ENCODE assay signal across 11 cellular contexts in genomic region chr20:10647471-10647870, GRCh38. TPM values are rescaled to one million over a fixed set of nuclear protein-coding genes. Genes with fewer than 3 reads are reported as not detected.
DNase-seq lines count a peak whose midpoint lies in the region; ATAC-seq and TF ChIP-seq lines count a peak whose summit lies in the region.
"Had no signal": no experiment of that assay in that cellular context is flagged by ENCODE, and none has a peak within 500 bp of the region (broad histone marks: within the 10 kb centered on the region; RNA-seq: fewer than 3 reads in every experiment).

No MANE protein-coding gene starts in this region.

- peaks cover 24% of the 10 kb centered on the region for H3K27me3 Mint-ChIP-seq in activated T-cell treated with anti-CD3 and anti-CD28 coated beads, Interleukin-2, amount 50 U/mL, for 72 hours (ENCODE audit: low read depth)
- peaks cover 45% of the 10 kb centered on the region for H3K27me3 Mint-ChIP-seq in activated T-cell treated with anti-CD3 and anti-CD28 coated beads, Interleukin-2, amount 50 U/mL, for 24 hours
- peaks cover 7% of the 10 kb centered on the region for H3K27me3 Mint-ChIP-seq in endothelial cell (ENCODE audit: unreplicated experiment)

- no peak overlapping the region for H3K27ac Mint-ChIP-seq in activated T-cell treated with anti-CD3 and anti-CD28 coated beads, Interleukin-2, amount 50 U/mL, for 72 hours
- no peak overlapping the region for H3K27ac Mint-ChIP-seq in activated T-cell treated with anti-CD3 and anti-CD28 coated beads, Interleukin-2, amount 50 U/mL, for 24 hours
- H3K27ac Mint-ChIP-seq in endothelial cell (ENCODE audit: unreplicated experiment) = no peak overlapping the region

- peak; percentile 8 to 9 for DNase-seq in activated T-cell treated with anti-CD3 and anti-CD28 coated beads, Interleukin-2, amount 50 U/mL, for 72 hours
- no peak for DNase-seq in activated T-cell treated with anti-CD3 and anti-CD28 coated beads, Interleukin-2, amount 50 U/mL, for 24 hours
- DNase-seq in NCI-H526 treated with DMSO at 0.1 percent for 48 hours (lab: John Stamatoyannopoulos, UW) (peak; percentile 11), endothelial cell (ENCODE audit: low spot score) (no peak), DMS153 (lab: John Stamatoyannopoulos, UW) (no peak), COLO829 (ENCODE audit: low spot score) (no peak)
- DNase-seq in stimulated activated CD4-positive, alpha-beta T cell treated with anti-CD3 and anti-CD28 coated beads, Interleukin-4, amount 100 ng/mL, for 1 hour = no peak
- DNase-seq: COR-L47, hippocampal formation, NCI-H524 treated with DMSO at 0.1 percent for 48 hours had no signal

- H3K36me3 Mint-ChIP-seq in activated T-cell treated with anti-CD3 and anti-CD28 coated beads, Interleukin-2, amount 50 U/mL, for 72 hours (ENCODE audit: insufficient read depth in 2 of 2) = no peaks in the 10 kb centered on the region
- H3K36me3 Mint-ChIP-seq in activated T-cell treated with anti-CD3 and anti-CD28 coated beads, Interleukin-2, amount 50 U/mL, for 24 hours (ENCODE audit: low read depth) = no peaks in the 10 kb centered on the region
- H3K36me3 Mint-ChIP-seq in endothelial cell (ENCODE audit: low read depth, unreplicated experiment) = peaks cover 79% of the 10 kb centered on the region

- peak; percentile 49 to 50 for ATAC-seq in activated T-cell treated with anti-CD3 and anti-CD28 coated beads, Interleukin-2, amount 50 U/mL, for 72 hours (replicated peaks in 1 of 2)

- TF ChIP-seq CTCF in endothelial cell (IDR thresholded peaks at IDR 0.05; ENCODE audit: unreplicated experiment) = no peak

- H3K4me1 Mint-ChIP-seq in activated T-cell treated with anti-CD3 and anti-CD28 coated beads, Interleukin-2, amount 50 U/mL, for 72 hours (ENCODE audit: low read depth) = peaks cover 6% of the 10 kb centered on the region
- H3K4me1 Mint-ChIP-seq in activated T-cell treated with anti-CD3 and anti-CD28 coated beads, Interleukin-2, amount 50 U/mL, for 24 hours (ENCODE audit: low read depth) = no peaks in the 10 kb centered on the region
- H3K4me1 Mint-ChIP-seq in endothelial cell (ENCODE audit: unreplicated experiment) = peaks cover 8% of the 10 kb centered on the region

- H3K9me3 Mint-ChIP-seq in activated T-cell treated with anti-CD3 and anti-CD28 coated beads, Interleukin-2, amount 50 U/mL, for 72 hours = no peaks in the 10 kb centered on the region
- no peaks in the 10 kb centered on the region for H3K9me3 Mint-ChIP-seq in activated T-cell treated with anti-CD3 and anti-CD28 coated beads, Interleukin-2, amount 50 U/mL, for 24 hours
- no peaks in the 10 kb centered on the region for H3K9me3 Mint-ChIP-seq in endothelial cell (ENCODE audit: unreplicated experiment)

- no peak overlapping the region for H3K4me3 Mint-ChIP-seq in activated T-cell treated with anti-CD3 and anti-CD28 coated beads, Interleukin-2, amount 50 U/mL, for 72 hours
- no peak overlapping the region for H3K4me3 Mint-ChIP-seq in activated T-cell treated with anti-CD3 and anti-CD28 coated beads, Interleukin-2, amount 50 U/mL, for 24 hours
- peak overlapping the region; percentile 80 for H3K4me3 Mint-ChIP-seq in endothelial cell (ENCODE audit: unreplicated experiment)

- H3K27ac ChIP-seq in temporal lobe (ENCODE audit: low read depth, low read length) = peak overlapping the region; percentile 27

RNA-seq across cellular contexts. Expression of gene JAG1, which starts 26.3 kb away (rescaled TPM):
- 1 to 10 TPM; 1.0 to 1.2 TPM for total RNA-seq in activated T-cell treated with anti-CD3 and anti-CD28 coated beads, Interleukin-2, amount 50 U/mL, for 72 hours
- 172 TPM for total RNA-seq in endothelial cell (ENCODE audit: unreplicated experiment)
- total RNA-seq in temporal lobe = 16.0 TPM

Comparison
In these comparisons a context has a peak if more than half of its experiments do, and no peak if none do; other contexts are left out.
1. DNase-seq: peak in activated T-cell treated with anti-CD3 and anti-CD28 coated beads, Interleukin-2, amount 50 U/mL, for 72 hours (2 of 2) and NCI-H526 treated with DMSO at 0.1 percent for 48 hours (single experiment); none in activated T-cell treated with anti-CD3 and anti-CD28 coated beads, Interleukin-2, amount 50 U/mL, for 24 hours (single experiment), endothelial cell (single experiment), DMS153 (single experiment), stimulated activated CD4-positive, alpha-beta T cell treated with anti-CD3 and anti-CD28 coated beads, Interleukin-4, amount 100 ng/mL, for 1 hour (single experiment) and COLO829 (single experiment).
2. RNA of gene JAG1, which starts 26.3 kb away (total RNA-seq): 172 TPM in endothelial cell (single experiment); 16.0 TPM in temporal lobe (single experiment) and 1.0 to 1.2 TPM in activated T-cell treated with anti-CD3 and anti-CD28 coated beads, Interleukin-2, amount 50 U/mL, for 72 hours; every median in the first group is over 10 times any median in the second.